8 cellular contexts compared by ENCODE assay signal in the genomic region with DNA sequence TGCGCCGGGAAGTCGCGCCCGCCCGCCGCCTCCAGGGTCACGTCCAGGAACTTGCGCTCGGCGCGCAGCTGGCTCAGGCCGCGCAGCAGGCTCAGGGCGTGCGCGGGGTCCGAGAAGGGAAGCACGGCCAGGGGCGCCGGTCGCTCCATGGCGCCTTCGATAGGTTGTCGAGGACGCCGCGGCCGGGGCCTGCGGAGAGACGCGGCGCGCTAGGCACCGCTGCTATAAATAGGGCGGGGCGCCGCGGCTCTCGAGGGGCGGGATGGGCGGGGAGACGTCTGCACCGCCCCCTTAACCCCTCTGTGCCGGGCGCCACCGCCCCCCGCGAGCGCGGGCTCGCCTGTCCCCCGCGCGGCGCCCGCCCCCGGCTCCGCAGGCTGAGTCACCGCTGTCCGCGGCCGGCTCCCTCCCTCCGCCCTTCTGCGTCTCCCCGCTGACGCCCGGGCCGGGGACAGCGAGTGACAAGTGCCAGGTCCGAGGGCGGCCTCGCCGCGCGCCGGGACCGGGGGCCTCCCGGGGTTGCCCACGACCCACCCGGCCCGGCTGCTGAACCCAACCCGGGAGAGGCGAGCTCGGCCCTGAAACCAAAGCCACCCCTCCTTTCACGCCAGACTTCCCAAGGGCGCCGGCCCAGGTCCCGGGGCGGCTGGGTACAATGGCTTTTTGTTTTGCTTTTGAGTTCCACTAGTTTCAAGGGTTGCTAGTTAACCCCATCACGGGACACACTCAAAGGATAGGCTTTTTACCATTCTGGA. TPM values are rescaled to one million over a fixed set of nuclear protein-coding genes. Genes with fewer than 3 reads are reported as not detected.
A peak's percentile ranks its signal among the peaks of the same experiment; 100 is the strongest.
DNase-seq lines count a peak whose midpoint lies in the region; ATAC-seq and TF ChIP-seq lines count a peak whose summit lies in the region.

A gene with protein sequence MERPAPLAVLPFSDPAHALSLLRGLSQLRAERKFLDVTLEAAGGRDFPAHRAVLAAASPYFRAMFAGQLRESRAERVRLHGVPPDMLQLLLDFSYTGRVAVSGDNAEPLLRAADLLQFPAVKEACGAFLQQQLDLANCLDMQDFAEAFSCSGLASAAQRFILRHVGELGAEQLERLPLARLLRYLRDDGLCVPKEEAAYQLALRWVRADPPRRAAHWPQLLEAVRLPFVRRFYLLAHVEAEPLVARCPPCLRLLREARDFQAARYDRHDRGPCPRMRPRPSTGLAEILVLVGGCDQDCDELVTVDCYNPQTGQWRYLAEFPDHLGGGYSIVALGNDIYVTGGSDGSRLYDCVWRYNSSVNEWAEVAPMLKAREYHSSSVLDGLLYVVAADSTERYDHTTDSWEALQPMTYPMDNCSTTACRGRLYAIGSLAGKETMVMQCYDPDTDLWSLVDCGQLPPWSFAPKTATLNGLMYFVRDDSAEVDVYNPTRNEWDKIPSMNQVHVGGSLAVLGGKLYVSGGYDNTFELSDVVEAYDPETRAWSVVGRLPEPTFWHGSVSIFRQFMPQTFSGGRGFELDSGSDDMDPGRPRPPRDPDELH (minus strand): TSS at position 201 of the 755 bp plus-strand sequence. CDS start 52 bp downstream, at position 149.

- no peaks in the 10 kb centered on the region for H3K9me3 ChIP-seq in left lung

- ATAC-seq in GM18858 (IDR thresholded peaks at IDR 0.05; ENCODE audit: unreplicated experiment) (peak; percentile 27), HG03066 (IDR thresholded peaks at IDR 0.05; ENCODE audit: low read depth, unreplicated experiment) (peak; percentile 42), left lung (peak; percentile 80)

- intact Hi-C loops in left lung (cut with DNase I): no loop called here

- peak within 1 kb of the TSS; percentile 99 for H3K27ac ChIP-seq in left lung

- peaks cover 23 to 53% of the 10 kb centered on the region in 2 donors for H3K4me1 ChIP-seq in left lung

- TF ChIP-seq CTCF in left lung (IDR thresholded peaks at IDR 0.05): no peak

- no peaks in the 10 kb centered on the region for H3K27me3 ChIP-seq in left lung

- DNase-seq in ACHN (peak; percentile 85), NCI-H460 (ENCODE audit: extremely low read depth, low read depth) (peak; percentile 77), dedifferentiated amniotic fluid mesenchymal stem cell (ENCODE audit: extremely low spot score) (peak; percentile 69), left lung (peak; percentile 92 to 98)
- peak; percentile 81 for DNase-seq in activated CD4-positive, alpha-beta T cell treated with anti-CD3 and anti-CD28 coated beads, Interleukin-2, amount 50 U/mL, for 1 hour
- peak; percentile 76 to 84 for DNase-seq in stimulated activated CD4-positive, alpha-beta T cell treated with anti-CD3 and anti-CD28 coated beads, Interleukin-2, amount 100 ng/mL, for 48 hours

- H3K36me3 ChIP-seq in left lung: peaks cover 0 to 15% of the 10 kb centered on the region in 2 donors

- in situ Hi-C loops in ACHN (cut with HindIII; ENCODE audit: low pct_ligation_motif_present, low pct_unique_long_range_greater_than_20kb, low sequenced_read_pairs): no loop called here

- peak within 1 kb of the TSS; percentile 52 to 92 for H3K4me3 ChIP-seq in left lung

RNA-seq across cellular contexts. Expression of the gene that starts here (rescaled TPM):
- total RNA-seq in NCI-H460 (2014; rRNA removed; shearing (Covaris generic)): 14.3 and 14.5 TPM in 2 replicates
- 26.7 and 37.2 TPM in 2 replicates for polyA plus RNA-seq in NCI-H460 (2014; cell fraction: nucleus; rRNA removed)
- 10 to 100 TPM; 20.6 to 29.2 TPM for total RNA-seq in left lung

Comparison
In these comparisons a context has a peak if more than half of its experiments do, and no peak if none do; other contexts are left out.
1. Peak in every context shown above with its lines: DNase-seq, ATAC-seq, H3K4me3 ChIP-seq and H3K27ac ChIP-seq.
2. ATAC-seq: peak in every context shown above with its lines; median percentile 80 in left lung; 42 in HG03066; 27 in GM18858.